Comparison of ENCODE assay signal across 19 cellular contexts in the genomic region with DNA sequence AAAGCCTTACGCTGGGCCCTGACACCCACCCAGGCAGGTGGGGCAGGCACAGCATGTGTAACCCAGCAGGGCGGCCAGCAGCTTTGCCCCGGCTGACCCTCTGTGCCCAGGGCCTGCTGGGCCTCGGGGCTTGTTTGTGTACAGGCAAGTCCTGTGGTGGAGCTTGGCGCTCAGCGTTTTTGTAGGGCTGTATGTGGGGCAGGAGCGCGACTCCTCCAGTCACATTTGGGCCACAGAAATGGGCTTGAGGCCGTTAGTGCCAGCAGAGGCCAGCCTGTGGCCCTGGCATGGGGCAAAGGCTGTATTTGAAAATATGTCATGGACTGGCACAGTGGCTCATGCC. TPM values are rescaled to one million over a fixed set of nuclear protein-coding genes. Genes with fewer than 3 reads are reported as not detected.
DNase-seq lines count a peak whose midpoint lies in the region; ATAC-seq and TF ChIP-seq lines count a peak whose summit lies in the region.
"Had no signal": no experiment of that assay in that cellular context is flagged by ENCODE, and none has a peak within 500 bp of the region (broad histone marks: within the 10 kb centered on the region; RNA-seq: fewer than 3 reads in every experiment).

No MANE protein-coding gene starts in this region.

- ATAC-seq in left lobe of liver (peak; percentile 89), right lobe of liver (peak; percentile 38 to 89 (median 72)), HG03378 (IDR thresholded peaks at IDR 0.05; ENCODE audit: unreplicated experiment) (no peak)

- no peak overlapping the region for H3K4me3 ChIP-seq in BLaER1 treated with 17β-estradiol and CSF1 and Interleukin-3, amounts not matched to agents 10 nM and 100 nM
- no peak overlapping the region for H3K4me3 ChIP-seq in right lobe of liver
- H3K4me3 ChIP-seq: HAP-1 had no signal

- 27% methylated on average over 3 of the region's 9 CpGs for WGBS in right lobe of liver (ENCODE audit: insufficient coverage, low coverage, low lambda C conversion rate, missing lambda C conversion rate)

- no peak overlapping the region for H3K27ac ChIP-seq in BLaER1 treated with 17β-estradiol and CSF1 and Interleukin-3, amounts not matched to agents 10 nM and 100 nM
- H3K27ac ChIP-seq in right lobe of liver, result peak overlapping the region in 1 of 3 donors; percentile 80

- H3K4me1 Mint-ChIP-seq in activated CD4-positive, alpha-beta T cell treated with anti-CD3 and anti-CD28 coated beads, Interleukin-2, amount 10 ng/mL, durations not matched to agents 24 days and 14 days, result no peaks in the 10 kb centered on the region
- H3K4me1 Mint-ChIP-seq: CD4-positive, alpha-beta memory T cell had no signal

- H3K36me3 ChIP-seq in BLaER1 treated with 17β-estradiol and CSF1 and Interleukin-3, amounts not matched to agents 10 nM and 100 nM, result peaks cover 31 to 82% (median 66%) of the 10 kb centered on the region in 11 experiments
- peaks cover 0 to 15% (median 7%) of the 10 kb centered on the region in 4 donors for H3K36me3 ChIP-seq in right lobe of liver
- H3K36me3 ChIP-seq: HAP-1 had no signal

- H3K27me3 ChIP-seq in BLaER1 treated with 17β-estradiol and CSF1 and Interleukin-3, amounts not matched to agents 10 nM and 100 nM, result peaks cover 0 to 6% (median 0%) of the 10 kb centered on the region in 11 experiments; a peak in 1 of 22 replicates
- H3K27me3 ChIP-seq in right lobe of liver, result no peaks in the 10 kb centered on the region

- no peaks in the 10 kb centered on the region for H3K9me3 Mint-ChIP-seq in activated CD4-positive, alpha-beta T cell treated with anti-CD3 and anti-CD28 coated beads, Interleukin-2, amount 10 ng/mL, durations not matched to agents 24 days and 14 days
- H3K9me3 Mint-ChIP-seq: CD4-positive, alpha-beta memory T cell had no signal

- no peaks in the 10 kb centered on the region for H3K9me3 ChIP-seq in BLaER1 treated with 17β-estradiol and CSF1 and Interleukin-3, amounts not matched to agents 10 nM and 100 nM (replicated peaks in 1 of 11)
- no peaks in the 10 kb centered on the region for H3K9me3 ChIP-seq in right lobe of liver
- H3K9me3 ChIP-seq: HAP-1 had no signal

- intact Hi-C loops in right lobe of liver (cut with DNase I), result no loop called here
- intact Hi-C loops in activated CD4-positive, alpha-beta T cell treated with anti-CD3 and anti-CD28 coated beads, Interleukin-2, amount 10 ng/mL, durations not matched to agents 24 days and 14 days (cut with micrococcal nuclease), result no loop called here

- H3K9ac ChIP-seq in BLaER1 treated with 17β-estradiol and CSF1 and Interleukin-3, amounts not matched to agents 10 nM and 100 nM, result 0 out of 22 replicates have a peak overlapping the region, but pooled peaks of 1 of the 11 experiments have one; percentile 5

- no peak for TF ChIP-seq POLR2A in right lobe of liver (IDR thresholded peaks at IDR 0.05)

- H3K36me3 Mint-ChIP-seq in activated CD4-positive, alpha-beta T cell treated with anti-CD3 and anti-CD28 coated beads, Interleukin-2, amount 10 ng/mL, durations not matched to agents 24 days and 14 days (ENCODE audit: low read depth), result no peaks in the 10 kb centered on the region

- no peaks in the 10 kb centered on the region for H3K27me3 Mint-ChIP-seq in activated CD4-positive, alpha-beta T cell treated with anti-CD3 and anti-CD28 coated beads, Interleukin-2, amount 10 ng/mL, durations not matched to agents 24 days and 14 days
- H3K27me3 Mint-ChIP-seq: CD4-positive, alpha-beta memory T cell had no signal

- H3K4me3 Mint-ChIP-seq in activated CD4-positive, alpha-beta T cell treated with anti-CD3 and anti-CD28 coated beads, Interleukin-2, amount 10 ng/mL, durations not matched to agents 24 days and 14 days, result no peak overlapping the region
- H3K4me3 Mint-ChIP-seq: CD4-positive, alpha-beta memory T cell had no signal

- peak; percentile 86 for DNase-seq in left lobe of liver (ENCODE audit: low spot score)
- peak in 2 of 3 donors; percentile 87 to 89 for DNase-seq in right lobe of liver
- DNase-seq in activated CD4-positive, alpha-beta T cell treated with anti-CD3 and anti-CD28 coated beads, Interleukin-2, amount 10 ng/mL, durations not matched to agents 24 days and 14 days, result no peak
- DNase-seq in GM03348 (ENCODE audit: low spot score), result no peak
- no peak for DNase-seq in NCI-H510A (lab: John Stamatoyannopoulos, UW)
- DNase-seq: C1 segment of cervical spinal cord; Calu3; CD4-positive, alpha-beta memory T cell; COR-L47; DMS53; GF-D8; GOT3 had no signal

- TF ChIP-seq CTCF in right lobe of liver (IDR thresholded peaks at IDR 0.05), result no peak

- H3K4me2 ChIP-seq in BLaER1 treated with 17β-estradiol and CSF1 and Interleukin-3, amounts not matched to agents 10 nM and 100 nM, result peak overlapping the region in 6 of 11 experiments; percentile 17 to 43 (median 30); a peak in 10 of 22 replicates

- H4K20me1 ChIP-seq in BLaER1 treated with 17β-estradiol and CSF1 and Interleukin-3, amounts not matched to agents 10 nM and 100 nM, result peaks cover 0 to 71% (median 24%) of the 10 kb centered on the region in 11 experiments; a peak in 15 of 22 replicates

- H3K4me1 ChIP-seq in BLaER1 treated with 17β-estradiol and CSF1 and Interleukin-3, amounts not matched to agents 10 nM and 100 nM, result peaks cover 13 to 57% (median 35%) of the 10 kb centered on the region in 10 experiments
- H3K4me1 ChIP-seq in right lobe of liver, result peaks cover 0 to 13% (median 0%) of the 10 kb centered on the region in 4 donors
- H3K4me1 ChIP-seq: HAP-1 had no signal

- H3K27ac Mint-ChIP-seq in activated CD4-positive, alpha-beta T cell treated with anti-CD3 and anti-CD28 coated beads, Interleukin-2, amount 10 ng/mL, durations not matched to agents 24 days and 14 days, result no peak overlapping the region

RNA-seq across cellular contexts. Expression of a gene that starts 14.7 kb away (rescaled TPM):
- total RNA-seq in left lobe of liver, result 177 TPM
- 100 to 1,000 TPM in 5 of 6 experiments, 10 to 100 TPM in 1; 73.9 to 176 (median 140) TPM for total RNA-seq in right lobe of liver
- total RNA-seq in activated CD4-positive, alpha-beta T cell treated with anti-CD3 and anti-CD28 coated beads, Interleukin-2, amount 10 ng/mL, durations not matched to agents 24 days and 14 days, result not detected in 2 replicates
- total RNA-seq: A172, Calu3, Daoy, G401 had no signal

RNA-seq across cellular contexts. Expression of a gene that starts 36.0 kb away (rescaled TPM):
- total RNA-seq in left lobe of liver (0.83 TPM), right lobe of liver (1 to 10 TPM in 4 of 6 experiments, under 1 TPM in 2; 0.73 to 2.4 (median 1.5) TPM)
- not detected in 2 replicates for total RNA-seq in activated CD4-positive, alpha-beta T cell treated with anti-CD3 and anti-CD28 coated beads, Interleukin-2, amount 10 ng/mL, durations not matched to agents 24 days and 14 days
- total RNA-seq: A673; CD4-positive, alpha-beta memory T cell; G401 had no signal

Comparison
In these comparisons a context has a peak if more than half of its experiments do, and no peak if none do; other contexts are left out.
1. DNase-seq: peak in left lobe of liver (single experiment) and right lobe of liver (2 of 3); none in activated CD4-positive, alpha-beta T cell treated with anti-CD3 and anti-CD28 coated beads, Interleukin-2, amount 10 ng/mL, durations not matched to agents 24 days and 14 days (single experiment), GM03348 (single experiment) and NCI-H510A (single experiment).
2. RNA of a gene that starts 14.7 kb away (total RNA-seq): 177 TPM in left lobe of liver (single experiment) and 73.9 to 176 TPM in right lobe of liver; not detected in activated CD4-positive, alpha-beta T cell treated with anti-CD3 and anti-CD28 coated beads, Interleukin-2, amount 10 ng/mL, durations not matched to agents 24 days and 14 days; every median in the first group is over 10 times any median in the second.